Comparison of ENCODE assay signal across 13 cellular contexts in the genomic region with DNA sequence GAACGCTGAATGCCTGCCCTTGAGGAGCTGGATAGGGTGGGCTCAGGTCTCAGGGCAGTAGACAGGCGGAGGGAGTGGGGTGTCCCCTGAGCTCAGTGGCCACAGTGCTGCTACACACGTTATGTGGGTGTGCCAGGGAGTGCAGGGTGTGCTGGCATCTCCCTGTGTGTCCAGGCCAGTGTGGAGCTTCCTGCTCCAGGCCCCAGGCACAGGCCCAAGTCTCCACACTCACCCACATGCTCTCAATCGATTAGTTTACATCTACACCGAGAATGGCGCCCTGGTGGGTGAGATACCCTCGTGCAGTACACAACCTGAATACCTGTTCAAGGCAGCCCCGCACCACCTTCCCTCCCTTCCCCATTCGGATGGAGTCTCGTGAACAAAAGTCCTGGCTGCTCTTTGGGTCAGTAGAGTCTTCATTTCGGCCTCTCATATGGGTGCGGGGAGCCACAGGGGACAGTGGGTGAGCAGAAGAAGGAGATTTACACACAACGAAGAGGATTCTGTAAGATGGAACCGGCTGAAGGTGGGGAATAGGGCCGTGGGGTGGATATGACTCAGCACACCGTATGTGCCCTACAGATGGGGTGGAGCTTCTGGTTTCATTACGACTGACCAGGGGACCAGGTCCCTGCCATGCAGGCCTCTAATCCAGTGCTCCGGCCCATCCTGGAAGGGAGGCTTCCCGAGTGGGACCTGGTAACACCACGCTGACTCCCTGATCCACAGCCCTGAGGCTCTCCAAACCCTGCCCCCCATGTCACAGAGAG.
A peak's percentile ranks its signal among the peaks of the same experiment; 100 is the strongest.
DNase-seq lines count a peak whose midpoint lies in the region; ATAC-seq and TF ChIP-seq lines count a peak whose summit lies in the region.
"Had no signal": no experiment of that assay in that cellular context is flagged by ENCODE, and none has a peak within 500 bp of the region (broad histone marks: within the 10 kb centered on the region; RNA-seq: fewer than 3 reads in every experiment).

No MANE protein-coding gene starts in this region.

- no peaks in the 10 kb centered on the region for H3K27me3 ChIP-seq in naive thymus-derived CD4-positive, alpha-beta T cell (ENCODE audit: control insufficient read depth in 2 of 2, insufficient read depth in 2 of 2, low read length in 2 of 2)
- H3K27me3 ChIP-seq in ovary: no peaks in the 10 kb centered on the region

- peaks cover 11% of the 10 kb centered on the region for H3K4me1 Mint-ChIP-seq in activated CD8-positive, alpha-beta memory T cell treated with anti-CD3 and anti-CD28 coated beads, Interleukin-2, amount 10 ng/mL, durations not matched to agents 7 days and 5 days
- H3K4me1 Mint-ChIP-seq in stimulated activated memory B cell treated with anti-CD40 and anti-IgM and Interleukin-4, amounts not matched to agents 10 μg/mL and 1 μg/mL and 100 μg/mL, for 72 hours: peaks cover 10% of the 10 kb centered on the region
- peaks cover 0 to 21% (median 5%) of the 10 kb centered on the region in 7 donors for H3K4me1 Mint-ChIP-seq in naive thymus-derived CD4-positive, alpha-beta T cell

- intact Hi-C loops in left colon (cut with DNase I, micrococcal nuclease): no loop called here
- intact Hi-C loops in naive thymus-derived CD4-positive, alpha-beta T cell (cut with micrococcal nuclease): no loop called here
- intact Hi-C loops in ovary (cut with DNase I): no loop called here

- peak; percentile 39 for ATAC-seq in activated CD8-positive, alpha-beta memory T cell treated with anti-CD3 and anti-CD28 coated beads, Interleukin-2, amount 10 ng/mL, durations not matched to agents 7 days and 5 days
- ATAC-seq in left colon (peak; percentile 76), GM21723 (IDR thresholded peaks at IDR 0.05; ENCODE audit: unreplicated experiment) (no peak)
- ATAC-seq in stimulated activated memory B cell treated with anti-CD40 and anti-IgM and Interleukin-4, amounts not matched to agents 10 μg/mL and 1 μg/mL and 100 μg/mL, for 72 hours: peak; percentile 65
- ATAC-seq in naive thymus-derived CD4-positive, alpha-beta T cell: no peak

- peaks cover 32% of the 10 kb centered on the region for H3K27me3 Mint-ChIP-seq in activated CD8-positive, alpha-beta memory T cell treated with anti-CD3 and anti-CD28 coated beads, Interleukin-2, amount 10 ng/mL, durations not matched to agents 7 days and 5 days
- peaks cover 35% of the 10 kb centered on the region for H3K27me3 Mint-ChIP-seq in stimulated activated memory B cell treated with anti-CD40 and anti-IgM and Interleukin-4, amounts not matched to agents 10 μg/mL and 1 μg/mL and 100 μg/mL, for 72 hours
- peaks cover 0 to 14% (median 4%) of the 10 kb centered on the region in 5 donors for H3K27me3 Mint-ChIP-seq in naive thymus-derived CD4-positive, alpha-beta T cell

- H3K9me3 Mint-ChIP-seq in activated CD8-positive, alpha-beta memory T cell treated with anti-CD3 and anti-CD28 coated beads, Interleukin-2, amount 10 ng/mL, durations not matched to agents 7 days and 5 days (ENCODE audit: low read depth): no peaks in the 10 kb centered on the region
- H3K9me3 Mint-ChIP-seq in stimulated activated memory B cell treated with anti-CD40 and anti-IgM and Interleukin-4, amounts not matched to agents 10 μg/mL and 1 μg/mL and 100 μg/mL, for 72 hours: no peaks in the 10 kb centered on the region
- H3K9me3 Mint-ChIP-seq in naive thymus-derived CD4-positive, alpha-beta T cell: no peaks in the 10 kb centered on the region
- H3K9me3 Mint-ChIP-seq: neural crest cell had no signal

- TF ChIP-seq CTCF in RWPE1 (conservative IDR thresholded peaks at IDR 0.05; ENCODE audit: low read depth) (no peak), ovary (IDR thresholded peaks at IDR 0.05) (no peak)

- H3K36me3 Mint-ChIP-seq in activated CD8-positive, alpha-beta memory T cell treated with anti-CD3 and anti-CD28 coated beads, Interleukin-2, amount 10 ng/mL, durations not matched to agents 7 days and 5 days: no peaks in the 10 kb centered on the region
- H3K36me3 Mint-ChIP-seq in stimulated activated memory B cell treated with anti-CD40 and anti-IgM and Interleukin-4, amounts not matched to agents 10 μg/mL and 1 μg/mL and 100 μg/mL, for 72 hours: no peaks in the 10 kb centered on the region
- no peaks in the 10 kb centered on the region for H3K36me3 Mint-ChIP-seq in naive thymus-derived CD4-positive, alpha-beta T cell

- H3K4me3 Mint-ChIP-seq in activated CD8-positive, alpha-beta memory T cell treated with anti-CD3 and anti-CD28 coated beads, Interleukin-2, amount 10 ng/mL, durations not matched to agents 7 days and 5 days: no peak overlapping the region
- H3K4me3 Mint-ChIP-seq in stimulated activated memory B cell treated with anti-CD40 and anti-IgM and Interleukin-4, amounts not matched to agents 10 μg/mL and 1 μg/mL and 100 μg/mL, for 72 hours: no peak overlapping the region
- no peak overlapping the region for H3K4me3 Mint-ChIP-seq in naive thymus-derived CD4-positive, alpha-beta T cell
- H3K4me3 Mint-ChIP-seq: neural crest cell had no signal

- H3K4me1 ChIP-seq in naive thymus-derived CD4-positive, alpha-beta T cell (ENCODE audit: control insufficient read depth in 2 of 2, insufficient read depth in 2 of 2, low read length in 2 of 2): no peaks in the 10 kb centered on the region
- peaks cover 28% of the 10 kb centered on the region for H3K4me1 ChIP-seq in ovary (ENCODE audit: insufficient read depth)

- no peaks in the 10 kb centered on the region for H3K36me3 ChIP-seq in naive thymus-derived CD4-positive, alpha-beta T cell (ENCODE audit: control insufficient read depth in 2 of 3, insufficient read depth in 3 of 3, low read length in 3 of 3)
- no peaks in the 10 kb centered on the region for H3K36me3 ChIP-seq in ovary
- H3K36me3 ChIP-seq: heart right ventricle had no signal

- H3K9me3 ChIP-seq in naive thymus-derived CD4-positive, alpha-beta T cell (ENCODE audit: control insufficient read depth in 2 of 3, low read length in 3 of 3): no peaks in the 10 kb centered on the region
- no peaks in the 10 kb centered on the region for H3K9me3 ChIP-seq in ovary
- H3K9me3 ChIP-seq: heart right ventricle, SK-N-SH had no signal

- CTCF ChIA-PET in activated CD8-positive, alpha-beta memory T cell treated with anti-CD3 and anti-CD28 coated beads, Interleukin-2, amount 10 ng/mL, durations not matched to agents 7 days and 5 days (lab: Charles Lee): no interaction called here
- CTCF ChIA-PET in RWPE1 (lab: Yijun Ruan, JAX): no interaction called here
- CTCF ChIA-PET in naive thymus-derived CD4-positive, alpha-beta T cell (lab: Charles Lee): no interaction called here

- H3K4me3 ChIP-seq in naive thymus-derived CD4-positive, alpha-beta T cell (ENCODE audit: low read length): no peak overlapping the region
- no peak overlapping the region for H3K4me3 ChIP-seq in ovary
- H3K4me3 ChIP-seq: heart right ventricle had no signal

- no peak for TF ChIP-seq EP300 in ovary (IDR thresholded peaks at IDR 0.05)

- POLR2A ChIA-PET in RWPE1 (lab: Yijun Ruan, JAX; ENCODE audit: low non-redundant PET): no interaction called here
- POLR2A ChIA-PET in naive thymus-derived CD4-positive, alpha-beta T cell (lab: Charles Lee): no interaction called here

- TF ChIP-seq POLR2A in ovary (IDR thresholded peaks at IDR 0.05): no peak

- H3K27ac ChIP-seq in RWPE1 (peak overlapping the region; percentile 71), ovary (no peak overlapping the region)
- H3K27ac ChIP-seq in naive thymus-derived CD4-positive, alpha-beta T cell (ENCODE audit: low read depth, low read length): no peak overlapping the region

- no peak overlapping the region for H3K27ac Mint-ChIP-seq in activated CD8-positive, alpha-beta memory T cell treated with anti-CD3 and anti-CD28 coated beads, Interleukin-2, amount 10 ng/mL, durations not matched to agents 7 days and 5 days
- H3K27ac Mint-ChIP-seq in stimulated activated memory B cell treated with anti-CD40 and anti-IgM and Interleukin-4, amounts not matched to agents 10 μg/mL and 1 μg/mL and 100 μg/mL, for 72 hours: no peak overlapping the region
- peak overlapping the region in 1 of 9 donors; percentile 36 for H3K27ac Mint-ChIP-seq in naive thymus-derived CD4-positive, alpha-beta T cell

- no peak for DNase-seq in activated CD8-positive, alpha-beta memory T cell treated with anti-CD3 and anti-CD28 coated beads, Interleukin-2, amount 10 ng/mL, durations not matched to agents 7 days and 5 days
- no peak for DNase-seq in activated CD8-positive, alpha-beta memory T cell treated with anti-CD3 and anti-CD28 coated beads for 24 hours
- no peak for DNase-seq in RWPE1 (ENCODE audit: low spot score)
- DNase-seq in left colon: no peak
- no peak for DNase-seq in naive thymus-derived CD4-positive, alpha-beta T cell
- no peak for DNase-seq in ovary
- DNase-seq: erythroblast; heart right ventricle; NK-92 treated with Interleukin-12 subunit alpha and Interleukin-12 subunit beta, amount 100 ng/mL, for 24 hours; SK-N-SH had no signal

- WGBS in ovary, 3 donors: 92 to 95% (median 93%) methylated on average over 20 of the region's 20 CpGs

Comparison
In these comparisons a context has a peak if more than half of its experiments do, and no peak if none do; other contexts are left out.
1. ATAC-seq: peak in activated CD8-positive, alpha-beta memory T cell treated with anti-CD3 and anti-CD28 coated beads, Interleukin-2, amount 10 ng/mL, durations not matched to agents 7 days and 5 days (single experiment), left colon (single experiment) and stimulated activated memory B cell treated with anti-CD40 and anti-IgM and Interleukin-4, amounts not matched to agents 10 μg/mL and 1 μg/mL and 100 μg/mL, for 72 hours (single experiment); none in GM21723 (single experiment) and naive thymus-derived CD4-positive, alpha-beta T cell (single experiment).